Comparison of ENCODE assay signal across 9 cellular contexts in the genomic region with DNA sequence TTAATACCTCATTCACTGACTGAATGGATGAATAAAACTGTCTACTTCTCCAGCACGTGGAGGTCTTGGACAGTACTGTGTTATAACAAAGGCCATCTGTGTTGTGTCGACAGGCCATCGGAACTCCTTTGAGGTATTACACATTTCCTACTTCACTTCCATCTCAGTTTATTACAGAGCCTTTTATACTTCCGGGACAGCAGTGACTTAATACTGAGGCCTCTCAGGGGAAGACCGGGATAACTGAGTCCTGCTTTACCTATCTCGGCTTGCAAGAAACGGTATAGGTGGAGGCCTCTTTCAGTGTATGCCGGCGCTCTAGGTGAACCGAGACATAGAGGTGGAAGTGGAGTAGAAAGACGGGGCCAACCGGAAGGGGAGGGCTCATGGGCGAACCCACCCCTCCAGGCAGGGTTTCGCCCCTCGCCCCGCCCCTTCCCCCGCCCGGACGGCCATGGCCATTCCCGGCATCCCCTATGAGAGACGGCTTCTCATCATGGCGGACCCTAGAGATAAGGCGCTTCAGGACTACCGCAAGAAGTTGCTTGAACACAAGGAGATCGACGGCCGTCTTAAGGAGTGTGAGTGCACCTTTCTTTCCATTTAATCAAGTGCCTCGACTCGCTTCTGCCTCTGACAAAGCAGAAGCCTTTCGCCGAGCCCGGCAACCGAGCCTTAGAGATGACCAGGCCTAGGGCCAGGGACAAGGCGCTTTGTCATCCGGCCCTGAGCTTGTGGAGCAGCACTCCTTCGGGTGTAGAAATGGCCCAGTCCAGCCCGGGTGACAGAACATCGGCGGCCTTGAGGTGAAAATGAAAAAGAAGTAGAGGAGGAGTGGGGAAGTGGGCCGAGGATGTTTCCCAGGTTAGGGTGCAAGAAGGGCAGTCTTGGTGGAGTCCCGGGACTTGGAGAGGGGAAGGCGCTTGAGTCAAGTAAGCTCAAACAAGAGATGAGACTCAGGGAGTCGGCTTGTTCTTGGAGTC. TPM values are rescaled to one million over a fixed set of nuclear protein-coding genes. Genes with fewer than 3 reads are reported as not detected.
DNase-seq lines count a peak whose midpoint lies in the region; ATAC-seq, FAIRE-seq and TF ChIP-seq lines count a peak whose summit lies in the region.
"Had no signal": no experiment of that assay in that cellular context is flagged by ENCODE, and none has a peak within 500 bp of the region (broad histone marks: within the 10 kb centered on the region; RNA-seq: fewer than 3 reads in every experiment).

PSMC6 (plus strand) TSS at position 477 of the 983 bp plus-strand sequence; CDS start at position 497, 20 bp downstream.

- CTCF ChIA-PET in WTC11 (lab: Charles Lee) = interaction anchor here (0.8 kb wide), 1 partner anchor 10 kb away, joined by 3 read pairs; no protein-coding TSS in a partner anchor

- FAIRE-seq in bronchial epithelial cell (lab: Jason Lieb, UNC) = no peak
- FAIRE-seq: TTC549 had no signal

- no peaks in the 10 kb centered on the region; the same call in 1 of the 2 replicates for H3K27me3 Mint-ChIP-seq in WTC11 (ENCODE audit: low read depth)

- peak within 1 kb of the TSS; percentile 79 for H3K4me3 ChIP-seq in AG09309 (ENCODE audit: control insufficient read depth, low read depth, low read length)
- H3K4me3 ChIP-seq in bronchial epithelial cell (ENCODE audit: low read depth, low read length) = peak within 1 kb of the TSS; percentile 58

- DNase-seq in AG09309 (ENCODE audit: low read depth) (peak; percentile 48), NCI-H226 (peak; percentile 85), WTC11 (ENCODE audit: low spot score) (peak; percentile 95), bronchial epithelial cell (ENCODE audit: low read depth) (peak; percentile 80), inferior parietal cortex (ENCODE audit: extremely low spot score) (peak; percentile 88)
- DNase-seq in stimulated activated CD4-positive, alpha-beta T cell treated with anti-CD3 and anti-CD28 coated beads, Interleukin-12 subunit alpha, Interleukin-12 subunit beta, amount 100 ng/mL, for 24 hours (ENCODE audit: low read depth in 2 of 2) = peak; percentile 86 to 97

- peak within 1 kb of the TSS; percentile 99 for H3K4me3 Mint-ChIP-seq in WTC11

- H3K27ac Mint-ChIP-seq in WTC11 = peak within 1 kb of the TSS; percentile 96

- no peaks in the 10 kb centered on the region for H3K9me3 Mint-ChIP-seq in WTC11

- peaks cover 17% of the 10 kb centered on the region for H3K4me1 Mint-ChIP-seq in WTC11

- no peak for TF ChIP-seq CTCF in AG09309 (IDR thresholded peaks at IDR 0.05; ENCODE audit: control insufficient read depth, insufficient read depth, low read depth, low read length, missing control alignments)
- TF ChIP-seq CTCF in WTC11 (IDR thresholded peaks at IDR 0.05) = no peak
- TF ChIP-seq CTCF in bronchial epithelial cell (IDR thresholded peaks at IDR 0.05; ENCODE audit: insufficient read depth, low read length, severe bottlenecking) = no peak

- peaks cover 1% of the 10 kb centered on the region for H3K36me3 ChIP-seq in bronchial epithelial cell (ENCODE audit: control insufficient read depth, insufficient read depth, low read length)

- POLR2A ChIA-PET in WTC11 (lab: Charles Lee) = interaction anchor here (1.0 to 1.2 kb wide), 2 partner anchors 9 to 155 kb away, joined by 4 to 7 read pairs; partner anchors contain the start of genes GPR137C and TXNDC16

- H3K27me3 ChIP-seq in bronchial epithelial cell (ENCODE audit: control insufficient read depth, insufficient read depth, low read length) = no peaks in the 10 kb centered on the region

- peak; percentile 98 for ATAC-seq in GM19023 (IDR thresholded peaks at IDR 0.05; ENCODE audit: unreplicated experiment)
- ATAC-seq in HG03196 (IDR thresholded peaks at IDR 0.05; ENCODE audit: unreplicated experiment) = peak; percentile 92
- peak; percentile 99 for ATAC-seq in WTC11

- H3K36me3 Mint-ChIP-seq in WTC11 = peaks cover 47% of the 10 kb centered on the region

TF ChIP-seq in WTC11, 78 proteins besides CTCF, POLR2A, EP300 and RAD21 (continues in another document):
- TF ChIP-seq JUN (CRISPR knock-in tag; IDR thresholded peaks at IDR 0.05) (peak; percentile 54; the same call in 1 of the 2 replicates), ESRRA (CRISPR knock-in tag; IDR thresholded peaks at IDR 0.05; ENCODE audit: borderline replicate concordance) (no peak), ZNF263 (CRISPR knock-in tag; IDR thresholded peaks at IDR 0.05; ENCODE audit: low read depth) (no peak), ARID4B (CRISPR knock-in tag; IDR thresholded peaks at IDR 0.05; ENCODE audit: borderline replicate concordance) (peak; percentile 70; the same call in 1 of the 2 replicates), USF1 (CRISPR knock-in tag; IDR thresholded peaks at IDR 0.05) (peak; percentile 42; the same call in 1 of the 2 replicates), HMGXB4 (CRISPR knock-in tag; IDR thresholded peaks at IDR 0.05) (peak; percentile 59; the same call in 1 of the 2 replicates), CDX4 (CRISPR knock-in tag; IDR thresholded peaks at IDR 0.05; ENCODE audit: borderline replicate concordance) (no peak), CREM (CRISPR knock-in tag; IDR thresholded peaks at IDR 0.05) (no peak), ETV6 (CRISPR knock-in tag; IDR thresholded peaks at IDR 0.05) (peak; percentile 25; the same call in 1 of the 2 replicates)
- TF ChIP-seq, protein P1, sequence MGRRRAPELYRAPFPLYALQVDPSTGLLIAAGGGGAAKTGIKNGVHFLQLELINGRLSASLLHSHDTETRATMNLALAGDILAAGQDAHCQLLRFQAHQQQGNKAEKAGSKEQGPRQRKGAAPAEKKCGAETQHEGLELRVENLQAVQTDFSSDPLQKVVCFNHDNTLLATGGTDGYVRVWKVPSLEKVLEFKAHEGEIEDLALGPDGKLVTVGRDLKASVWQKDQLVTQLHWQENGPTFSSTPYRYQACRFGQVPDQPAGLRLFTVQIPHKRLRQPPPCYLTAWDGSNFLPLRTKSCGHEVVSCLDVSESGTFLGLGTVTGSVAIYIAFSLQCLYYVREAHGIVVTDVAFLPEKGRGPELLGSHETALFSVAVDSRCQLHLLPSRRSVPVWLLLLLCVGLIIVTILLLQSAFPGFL (CRISPR knock-in tag; IDR thresholded peaks at IDR 0.05; ENCODE audit: borderline replicate concordance) = no peak

RNA-seq across cellular contexts. Expression of gene PSMC6, which starts in this region (rescaled TPM):
- total RNA-seq in WTC11 (2021) (74.7 to 96.4 TPM (median 89.1 TPM) in 3 replicates), bronchial epithelial cell (84.5 and 90.8 TPM in 2 replicates)

Comparison
In these comparisons a context has a peak if more than half of its experiments do, and no peak if none do; other contexts are left out.
1. Peak in every context shown above with its lines: DNase-seq, ATAC-seq and H3K4me3 ChIP-seq.